Comparison of ENCODE assay signal across 16 cellular contexts in genomic region chr22:44583076-44583760, GRCh38.
DNase-seq lines count a peak whose midpoint lies in the region; ATAC-seq and TF ChIP-seq lines count a peak whose summit lies in the region.
"Had no signal": no experiment of that assay in that cellular context is flagged by ENCODE, and none has a peak within 500 bp of the region (broad histone marks: within the 10 kb centered on the region; RNA-seq: fewer than 3 reads in every experiment).

No MANE protein-coding gene starts in this region.

- no peak overlapping the region for H3K27ac Mint-ChIP-seq in mesothelial cell of epicardium
- H3K27ac Mint-ChIP-seq: activated T-helper 1 cell treated with anti-CD3 and anti-CD28 coated beads, Interleukin-12 subunit alpha, Interleukin-12 subunit beta, Interleukin-2, Interleukin-4 antibody, amounts not matched to agents 30 ng/mL and 10 ng/mL and 1 ng/mL, durations not matched to agents 14 hours and 24 hours and 36 hours; CD4-positive, alpha-beta T cell; nephron progenitor cell had no signal

- H3K9me3 ChIP-seq in BE2C = no peaks in the 10 kb centered on the region; the same call in 1 of the 2 replicates
- H3K9me3 ChIP-seq: stomach had no signal

- TF ChIP-seq CTCF in BE2C (IDR thresholded peaks at IDR 0.05; ENCODE audit: low read depth, low read length) (no peak), choroid plexus epithelial cell (conservative IDR thresholded peaks at IDR 0.05; ENCODE audit: low read depth, low read length) (no peak), mesothelial cell of epicardium (IDR thresholded peaks at IDR 0.05; ENCODE audit: unreplicated experiment) (no peak)

- H3K36me3 Mint-ChIP-seq in mesothelial cell of epicardium = no peaks in the 10 kb centered on the region

- peaks cover 100% of the 10 kb centered on the region for H3K27me3 Mint-ChIP-seq in mesothelial cell of epicardium (ENCODE audit: low read depth)

- H3K36me3 ChIP-seq in BE2C = no peaks in the 10 kb centered on the region
- H3K36me3 ChIP-seq: stomach had no signal

- H3K4me3 Mint-ChIP-seq in mesothelial cell of epicardium = no peak overlapping the region
- H3K4me3 Mint-ChIP-seq: activated T-helper 1 cell treated with anti-CD3 and anti-CD28 coated beads, Interleukin-12 subunit alpha, Interleukin-12 subunit beta, Interleukin-2, Interleukin-4 antibody, amounts not matched to agents 30 ng/mL and 10 ng/mL and 1 ng/mL, durations not matched to agents 14 hours and 24 hours and 36 hours; CD4-positive, alpha-beta T cell; nephron progenitor cell had no signal

- ATAC-seq in GM18502 (IDR thresholded peaks at IDR 0.05; ENCODE audit: poor library complexity, unreplicated experiment) (no peak), GM21390 (IDR thresholded peaks at IDR 0.05; ENCODE audit: unreplicated experiment) (no peak)
- no peak for ATAC-seq in stimulated activated naive CD8-positive, alpha-beta T cell treated with anti-CD3 and anti-CD28 coated beads, Interleukin-15, Interleukin-2, amounts not matched to agents 100 U/mL and 50 U/mL, for 24 hours
- ATAC-seq: left colon had no signal

- no peaks in the 10 kb centered on the region for H3K4me1 ChIP-seq in BE2C

- DNase-seq in BE2C (peak; percentile 7), HCEC 1CT (peak; percentile 2), choroid plexus epithelial cell (ENCODE audit: low read depth) (peak; percentile 16), mesothelial cell of epicardium (ENCODE audit: low spot score in 2 of 2, unreplicated experiment in 2 of 2) (peak; percentile 13 to 37), KG1 (lab: John Stamatoyannopoulos, UW) (no peak)
- DNase-seq in stimulated activated naive CD8-positive, alpha-beta T cell treated with anti-CD3 and anti-CD28 coated beads, Interleukin-15, Interleukin-2, amounts not matched to agents 100 U/mL and 50 U/mL, for 24 hours = no peak
- DNase-seq: activated CD4-positive, alpha-beta T cell treated with anti-CD3 and anti-CD28 coated beads for 48 hours; CD4-positive, alpha-beta T cell; left colon; NCI-H1105 treated with DMSO at 0.1 percent for 48 hours; NCI-H446; nephron progenitor cell; stomach had no signal

- H3K4me1 Mint-ChIP-seq in mesothelial cell of epicardium = no peaks in the 10 kb centered on the region

- peaks cover 32% of the 10 kb centered on the region for H3K27me3 ChIP-seq in BE2C

- H3K4me3 ChIP-seq in BE2C (ENCODE audit: low read depth, low read length) = no peak overlapping the region
- no peak overlapping the region for H3K4me3 ChIP-seq in choroid plexus epithelial cell (ENCODE audit: low read depth, low read length)
- H3K4me3 ChIP-seq: stomach had no signal

- H3K9me3 Mint-ChIP-seq in mesothelial cell of epicardium = peaks cover 4% of the 10 kb centered on the region
- H3K9me3 Mint-ChIP-seq: activated T-helper 1 cell treated with anti-CD3 and anti-CD28 coated beads, Interleukin-12 subunit alpha, Interleukin-12 subunit beta, Interleukin-2, Interleukin-4 antibody, amounts not matched to agents 30 ng/mL and 10 ng/mL and 1 ng/mL, durations not matched to agents 14 hours and 24 hours and 36 hours; CD4-positive, alpha-beta T cell had no signal

Comparison
In these comparisons a context has a peak if more than half of its experiments do, and no peak if none do; other contexts are left out.
1. DNase-seq: peak in BE2C (single experiment), HCEC 1CT (single experiment), choroid plexus epithelial cell (single experiment) and mesothelial cell of epicardium (2 of 2); none in KG1 (single experiment) and stimulated activated naive CD8-positive, alpha-beta T cell treated with anti-CD3 and anti-CD28 coated beads, Interleukin-15, Interleukin-2, amounts not matched to agents 100 U/mL and 50 U/mL, for 24 hours (single experiment).